In genomic region chr1:59006932-59007331, GRCh38 we compare ENCODE assay signal across 25 cellular contexts.
A peak's percentile ranks its signal among the peaks of the same experiment; 100 is the strongest.
DNase-seq lines count a peak whose midpoint lies in the region; ATAC-seq and TF ChIP-seq lines count a peak whose summit lies in the region.
"Had no signal": no experiment of that assay in that cellular context is flagged by ENCODE, and none has a peak within 500 bp of the region (broad histone marks: within the 10 kb centered on the region; RNA-seq: fewer than 3 reads in every experiment).

No MANE protein-coding gene starts in this region.

- no peaks in the 10 kb centered on the region for H3K27me3 Mint-ChIP-seq in activated CD8-positive, alpha-beta memory T cell treated with anti-CD3 and anti-CD28 coated beads, Interleukin-2, amount 10 ng/mL, durations not matched to agents 7 days and 5 days
- no peaks in the 10 kb centered on the region for H3K27me3 Mint-ChIP-seq in memory B cell
- H3K27me3 Mint-ChIP-seq in activated T-cell treated with anti-CD3 and anti-CD28 coated beads, Interleukin-2, amount 50 U/mL, for 4 hours (ENCODE audit: low read depth), result no peaks in the 10 kb centered on the region
- H3K27me3 Mint-ChIP-seq: activated naive CD4-positive, alpha-beta T cell treated with anti-CD3 and anti-CD28 coated beads, Interleukin-2, amount 50 U/mL, for 24 hours; activated T-cell treated with anti-CD3 and anti-CD28 coated beads, Interleukin-2, amount 50 U/mL, for 24 hours; T-cell had no signal

- H4K20me1 ChIP-seq in OCI-LY3 (ENCODE audit: insufficient read depth, low read length), result no peaks in the 10 kb centered on the region

- H3K4me3 Mint-ChIP-seq in activated CD8-positive, alpha-beta memory T cell treated with anti-CD3 and anti-CD28 coated beads, Interleukin-2, amount 10 ng/mL, durations not matched to agents 7 days and 5 days, result no peak overlapping the region
- H3K4me3 Mint-ChIP-seq in memory B cell, result no peak overlapping the region
- no peak overlapping the region for H3K4me3 Mint-ChIP-seq in activated T-cell treated with anti-CD3 and anti-CD28 coated beads, Interleukin-2, amount 50 U/mL, for 4 hours
- H3K4me3 Mint-ChIP-seq: activated naive CD4-positive, alpha-beta T cell treated with anti-CD3 and anti-CD28 coated beads, Interleukin-2, amount 50 U/mL, for 24 hours; activated T-cell treated with anti-CD3 and anti-CD28 coated beads, Interleukin-2, amount 50 U/mL, for 24 hours had no signal

- no peaks in the 10 kb centered on the region for H3K9me3 Mint-ChIP-seq in activated CD8-positive, alpha-beta memory T cell treated with anti-CD3 and anti-CD28 coated beads, Interleukin-2, amount 10 ng/mL, durations not matched to agents 7 days and 5 days (ENCODE audit: low read depth)
- no peaks in the 10 kb centered on the region for H3K9me3 Mint-ChIP-seq in memory B cell
- H3K9me3 Mint-ChIP-seq in activated T-cell treated with anti-CD3 and anti-CD28 coated beads, Interleukin-2, amount 50 U/mL, for 4 hours, result no peaks in the 10 kb centered on the region
- H3K9me3 Mint-ChIP-seq: activated naive CD4-positive, alpha-beta T cell treated with anti-CD3 and anti-CD28 coated beads, Interleukin-2, amount 50 U/mL, for 24 hours; activated T-cell treated with anti-CD3 and anti-CD28 coated beads, Interleukin-2, amount 50 U/mL, for 24 hours; T-cell had no signal

- no peak overlapping the region for H2AFZ ChIP-seq in OCI-LY3 (ENCODE audit: low read depth, low read length)

- TF ChIP-seq POLR2A in uterus (IDR thresholded peaks at IDR 0.05), result no peak

- H3K79me2 ChIP-seq in OCI-LY3 (ENCODE audit: low read length), result no peaks in the 10 kb centered on the region

- no peaks in the 10 kb centered on the region for H3K27me3 ChIP-seq in OCI-LY3 (ENCODE audit: low read depth, low read length)
- no peaks in the 10 kb centered on the region for H3K27me3 ChIP-seq in uterus
- no peaks in the 10 kb centered on the region for H3K27me3 ChIP-seq in left ventricle myocardium inferior (ENCODE audit: low read depth)
- H3K27me3 ChIP-seq: heart right ventricle, testis had no signal

- H3K36me3 Mint-ChIP-seq in activated CD8-positive, alpha-beta memory T cell treated with anti-CD3 and anti-CD28 coated beads, Interleukin-2, amount 10 ng/mL, durations not matched to agents 7 days and 5 days, result no peaks in the 10 kb centered on the region
- H3K36me3 Mint-ChIP-seq in memory B cell, result no peaks in the 10 kb centered on the region
- no peaks in the 10 kb centered on the region for H3K36me3 Mint-ChIP-seq in activated T-cell treated with anti-CD3 and anti-CD28 coated beads, Interleukin-2, amount 50 U/mL, for 4 hours (ENCODE audit: insufficient read depth)
- H3K36me3 Mint-ChIP-seq: activated naive CD4-positive, alpha-beta T cell treated with anti-CD3 and anti-CD28 coated beads, Interleukin-2, amount 50 U/mL, for 24 hours; T-cell had no signal

- peak overlapping the region; percentile 70 for H3K4me2 ChIP-seq in OCI-LY3 (ENCODE audit: low read length)

- H3K36me3 ChIP-seq in OCI-LY3 (replicated peaks; ENCODE audit: low read depth, low read length) (no peaks in the 10 kb centered on the region), uterus (no peaks in the 10 kb centered on the region), left ventricle myocardium inferior (no peaks in the 10 kb centered on the region)
- H3K36me3 ChIP-seq: heart right ventricle had no signal

- no peak overlapping the region for H3K27ac Mint-ChIP-seq in activated CD8-positive, alpha-beta memory T cell treated with anti-CD3 and anti-CD28 coated beads, Interleukin-2, amount 10 ng/mL, durations not matched to agents 7 days and 5 days
- H3K27ac Mint-ChIP-seq in memory B cell, result peak overlapping the region; percentile 52
- H3K27ac Mint-ChIP-seq: activated naive CD4-positive, alpha-beta T cell treated with anti-CD3 and anti-CD28 coated beads, Interleukin-2, amount 50 U/mL, for 24 hours; activated T-cell treated with anti-CD3 and anti-CD28 coated beads, Interleukin-2, amount 50 U/mL, for 24 hours; progenitor cell of endocrine pancreas had no signal

- peak overlapping the region; percentile 14 for H3K9ac ChIP-seq in OCI-LY3 (ENCODE audit: low read length)

- H3K9me3 ChIP-seq in OCI-LY3 (ENCODE audit: insufficient read depth, low read length) (no peaks in the 10 kb centered on the region), uterus (no peaks in the 10 kb centered on the region), left ventricle myocardium inferior (replicated peaks) (no peaks in the 10 kb centered on the region)
- H3K9me3 ChIP-seq: heart right ventricle, testis had no signal

- no peak for ATAC-seq in activated CD8-positive, alpha-beta memory T cell treated with anti-CD3 and anti-CD28 coated beads, Interleukin-2, amount 10 ng/mL, durations not matched to agents 7 days and 5 days
- ATAC-seq in memory B cell (ENCODE audit: low read depth) (no peak), HG03378 (IDR thresholded peaks at IDR 0.05; ENCODE audit: unreplicated experiment) (no peak)
- no peak for ATAC-seq in activated T-cell treated with anti-CD3 and anti-CD28 coated beads, Interleukin-2, amount 50 U/mL, for 4 hours
- ATAC-seq: heart right ventricle, T-cell had no signal

- peaks cover 73% of the 10 kb centered on the region for H3K4me1 ChIP-seq in OCI-LY3 (ENCODE audit: low read length)
- no peaks in the 10 kb centered on the region for H3K4me1 ChIP-seq in uterus
- H3K4me1 ChIP-seq in left ventricle myocardium inferior, result peaks cover 24% of the 10 kb centered on the region

- peak; percentile 23 for DNase-seq in activated CD8-positive, alpha-beta memory T cell treated with anti-CD3 and anti-CD28 coated beads, Interleukin-2, amount 10 ng/mL, durations not matched to agents 7 days and 5 days
- no peak for DNase-seq in activated CD8-positive, alpha-beta memory T cell treated with anti-CD3 and anti-CD28 coated beads, Interleukin-2, amount 50 U/mL, for 48 hours
- DNase-seq in memory B cell (ENCODE audit: low spot score in 2 of 2) (no peak), uterus (no peak), left ventricle myocardium inferior (no peak)
- no peak for DNase-seq in activated T-cell treated with anti-CD3 and anti-CD28 coated beads, Interleukin-2, amount 50 U/mL, for 4 hours
- DNase-seq: activated CD8-positive, alpha-beta memory T cell treated with anti-CD3 and anti-CD28 coated beads for 24 hours; activated T-cell treated with anti-CD3 and anti-CD28 coated beads, Interleukin-2, amount 50 U/mL, for 24 hours; aorta; DMS153; effector memory CD4-positive, alpha-beta T cell; foreskin fibroblast; HCEC 1CT; heart right ventricle; NCI-H1417; NCI-H2029 treated with DMSO at 0.1 percent for 48 hours; NCI-H526 treated with DMSO at 0.1 percent for 48 hours; stimulated activated CD4-positive, alpha-beta T cell treated with anti-CD3 and anti-CD28 coated beads, Interleukin-4, amount 100 ng/mL, for 4 hours; stimulated activated naive CD4-positive, alpha-beta T cell; T-cell; testis had no signal

- TF ChIP-seq CTCF in OCI-LY3 (IDR thresholded peaks at IDR 0.05; ENCODE audit: low read depth, low read length) (no peak), uterus (IDR thresholded peaks at IDR 0.05) (no peak), left ventricle myocardium inferior (IDR thresholded peaks at IDR 0.05; ENCODE audit: borderline replicate concordance) (no peak)

- CTCF ChIA-PET in activated CD8-positive, alpha-beta memory T cell treated with anti-CD3 and anti-CD28 coated beads, Interleukin-2, amount 10 ng/mL, durations not matched to agents 7 days and 5 days (lab: Charles Lee), result no interaction called here

- peaks cover 38% of the 10 kb centered on the region for H3K4me1 Mint-ChIP-seq in activated CD8-positive, alpha-beta memory T cell treated with anti-CD3 and anti-CD28 coated beads, Interleukin-2, amount 10 ng/mL, durations not matched to agents 7 days and 5 days
- peaks cover 42% of the 10 kb centered on the region for H3K4me1 Mint-ChIP-seq in memory B cell
- H3K4me1 Mint-ChIP-seq in activated T-cell treated with anti-CD3 and anti-CD28 coated beads, Interleukin-2, amount 50 U/mL, for 4 hours (ENCODE audit: low read depth), result peaks cover 42% of the 10 kb centered on the region

- intact Hi-C loops in uterus (cut with DNase I; ENCODE audit: low total_unique reads) (no loop called here), left ventricle myocardium inferior (cut with micrococcal nuclease) (no loop called here)

- H3K4me3 ChIP-seq in OCI-LY3 (ENCODE audit: low read length) (peak overlapping the region; percentile 32; the same call in 1 of the 2 replicates), uterus (no peak overlapping the region), left ventricle myocardium inferior (no peak overlapping the region)
- H3K4me3 ChIP-seq: heart right ventricle, testis had no signal

- peak overlapping the region; percentile 67 for H3K27ac ChIP-seq in OCI-LY3 (ENCODE audit: low read length)
- peak overlapping the region; percentile 62 to 69 for H3K27ac ChIP-seq in uterus
- no peak overlapping the region for H3K27ac ChIP-seq in left ventricle myocardium inferior (replicated peaks)
